ENCODE assay signal across 3 cellular contexts in genomic region chr12:74899031-74899829, GRCh38.
TF ChIP-seq lines count a peak whose summit lies in the region.

No MANE protein-coding gene starts in this region.

TF ChIP-seq in SK-N-SH, 30 proteins besides CTCF, POLR2A, EP300 and RAD21:
- no peak for TF ChIP-seq TCF12 (IDR thresholded peaks at IDR 0.05)
- no peak for TF ChIP-seq IRF3 (IDR thresholded peaks at IDR 0.05; ENCODE audit: low read depth, low read length)
- TF ChIP-seq JUND (IDR thresholded peaks at IDR 0.05): peak; percentile 24; the same call in 1 of the 2 replicates
- TF ChIP-seq REST (IDR thresholded peaks at IDR 0.05; ENCODE audit: low read depth, low read length): no peak
- no peak for TF ChIP-seq SMC3 (IDR thresholded peaks at IDR 0.05; ENCODE audit: low read depth, low read length)
- TF ChIP-seq GATA2 (CRISPR knock-in tag; IDR thresholded peaks at IDR 0.05): no peak

TF ChIP-seq in SK-N-SH treated with all-trans-retinoic acid at 6 μM for 48 hours, 23 proteins besides CTCF, POLR2A, EP300 and RAD21:
- TF ChIP-seq CSDC2 (CRISPR knock-in tag; IDR thresholded peaks at IDR 0.05) (no peak), OSR1 (CRISPR knock-in tag; IDR thresholded peaks at IDR 0.05) (no peak), ZC3H10 (CRISPR knock-in tag; IDR thresholded peaks at IDR 0.05) (no peak), ZNF565 (CRISPR knock-in tag; conservative IDR thresholded peaks at IDR 0.05; ENCODE audit: low read depth) (no peak), PATZ1 (CRISPR knock-in tag; IDR thresholded peaks at IDR 0.05; ENCODE audit: borderline replicate concordance) (no peak), TOX (CRISPR knock-in tag; IDR thresholded peaks at IDR 0.05; ENCODE audit: borderline replicate concordance) (no peak), TSHZ2 (CRISPR knock-in tag; IDR thresholded peaks at IDR 0.05) (no peak), BACH2 (CRISPR knock-in tag; IDR thresholded peaks at IDR 0.05; ENCODE audit: borderline replicate concordance) (no peak), ZNF8 (CRISPR knock-in tag; IDR thresholded peaks at IDR 0.05) (no peak), RARB (CRISPR knock-in tag; IDR thresholded peaks at IDR 0.05) (no peak)

TF ChIP-seq in H1, 55 proteins besides CTCF, POLR2A, EP300 and RAD21:
- TF ChIP-seq CBX8 (IDR thresholded peaks at IDR 0.05; ENCODE audit: borderline replicate concordance, low read depth, low read length): no peak
- TF ChIP-seq CHD2 (IDR thresholded peaks at IDR 0.05; ENCODE audit: low read length): no peak
- TF ChIP-seq BACH1 (IDR thresholded peaks at IDR 0.05; ENCODE audit: low read length): no peak
- no peak for TF ChIP-seq TCF12 (IDR thresholded peaks at IDR 0.05; ENCODE audit: low read depth, low read length)
- no peak for TF ChIP-seq CTBP2 (IDR thresholded peaks at IDR 0.05; ENCODE audit: borderline replicate concordance, insufficient read depth, insufficient read length, low read length)
- no peak for TF ChIP-seq CEBPB (IDR thresholded peaks at IDR 0.05; ENCODE audit: low read depth, low read length)
- no peak for TF ChIP-seq SIX5 (IDR thresholded peaks at IDR 0.05; ENCODE audit: low read depth, low read length)
- TF ChIP-seq SP4 (IDR thresholded peaks at IDR 0.05; ENCODE audit: low read length): no peak
